In genomic region chr7:11787534-11787933, GRCh38 we compare ENCODE assay signal across 1 cellular context.
TF ChIP-seq lines count a peak whose summit lies in the region.

No MANE protein-coding gene starts in this region.

TF ChIP-seq in A549, 52 proteins besides CTCF, POLR2A, EP300 and RAD21:
- TF ChIP-seq HMGXB4 (CRISPR knock-in tag; IDR thresholded peaks at IDR 0.05; ENCODE audit: borderline replicate concordance) (0 out of 2 replicates have a peak, but pooled peaks have one; percentile 23), HOXB13 (CRISPR knock-in tag; IDR thresholded peaks at IDR 0.05; ENCODE audit: low read depth) (0 out of 2 replicates have a peak, but pooled peaks have one; percentile 38), HDAC2 (IDR thresholded peaks at IDR 0.05) (no peak)
TF ChIP-seq in A549: peak in this region for 2.
